In genomic region chr1:62528015-62528414, GRCh38 we compare ENCODE assay signal across 1 cellular context.
TF ChIP-seq lines count a peak whose summit lies in the region.

No MANE protein-coding gene starts in this region.

TF ChIP-seq in HepG2, 621 proteins besides CTCF, POLR2A, EP300 and RAD21 (continued from another document):
- TF ChIP-seq BORCS8-MEF2B (CRISPR knock-in tag; IDR thresholded peaks at IDR 0.05) (no peak), CENPBD1 (CRISPR knock-in tag; IDR thresholded peaks at IDR 0.05; ENCODE audit: borderline replicate concordance, low read depth) (no peak), ADNP (CRISPR knock-in tag; IDR thresholded peaks at IDR 0.05) (no peak), ZNF576 (CRISPR knock-in tag; IDR thresholded peaks at IDR 0.05) (no peak), XBP1 (CRISPR knock-in tag; IDR thresholded peaks at IDR 0.05) (no peak), ZNF33A (CRISPR knock-in tag; IDR thresholded peaks at IDR 0.05; ENCODE audit: borderline replicate concordance) (no peak)
